Comparison of ENCODE assay signal across 1 cellular context in genomic region chr15:63601026-63601726, GRCh38.
TF ChIP-seq lines count a peak whose summit lies in the region.

No MANE protein-coding gene starts in this region.

TF ChIP-seq in HepG2, 621 proteins besides CTCF, POLR2A, EP300 and RAD21 (continued from another document and continues in another):
- no peak for TF ChIP-seq DZIP1 (CRISPR knock-in tag; IDR thresholded peaks at IDR 0.05)
- 0 out of 2 replicates have a peak, but pooled peaks have one; percentile 32 for TF ChIP-seq ZXDC (CRISPR knock-in tag; IDR thresholded peaks at IDR 0.05)
- TF ChIP-seq ZNF292 (CRISPR knock-in tag; IDR thresholded peaks at IDR 0.05; ENCODE audit: borderline replicate concordance, low read depth): no peak
- no peak for TF ChIP-seq ZBED4 (CRISPR knock-in tag; IDR thresholded peaks at IDR 0.05; ENCODE audit: borderline replicate concordance)
- TF ChIP-seq ZNF737 (CRISPR knock-in tag; IDR thresholded peaks at IDR 0.05; ENCODE audit: borderline replicate concordance): no peak
- TF ChIP-seq STAT5B (CRISPR knock-in tag; IDR thresholded peaks at IDR 0.05): no peak
- TF ChIP-seq HOXA9 (CRISPR knock-in tag; IDR thresholded peaks at IDR 0.05; ENCODE audit: borderline replicate concordance): 0 out of 2 replicates have a peak, but pooled peaks have one; percentile 2
- no peak for TF ChIP-seq TCF12 (IDR thresholded peaks at IDR 0.05)
- no peak for TF ChIP-seq TCF12 (CRISPR knock-in tag; IDR thresholded peaks at IDR 0.05)
- no peak for TF ChIP-seq CREB3 (CRISPR knock-in tag; IDR thresholded peaks at IDR 0.05)
- no peak for TF ChIP-seq ZNF639 (CRISPR knock-in tag; conservative IDR thresholded peaks at IDR 0.05)
- no peak; the same call in 1 of the 2 replicates for TF ChIP-seq NRL (CRISPR knock-in tag; IDR thresholded peaks at IDR 0.05; ENCODE audit: borderline replicate concordance)
- no peak for TF ChIP-seq GLI4 (CRISPR knock-in tag; IDR thresholded peaks at IDR 0.05; ENCODE audit: borderline replicate concordance)
- no peak for TF ChIP-seq ZMAT5 (CRISPR knock-in tag; IDR thresholded peaks at IDR 0.05; ENCODE audit: borderline replicate concordance, low read depth)
- TF ChIP-seq ZNF3 (CRISPR knock-in tag; IDR thresholded peaks at IDR 0.05): no peak
- no peak for TF ChIP-seq SMYD3 (CRISPR knock-in tag; IDR thresholded peaks at IDR 0.05)
- TF ChIP-seq ZNF484 (CRISPR knock-in tag; IDR thresholded peaks at IDR 0.05; ENCODE audit: borderline replicate concordance, low read depth): no peak
- TF ChIP-seq POLR2G (IDR thresholded peaks at IDR 0.05; ENCODE audit: low read depth, low read length): peak; percentile 83
- no peak for TF ChIP-seq ZNF652 (CRISPR knock-in tag; IDR thresholded peaks at IDR 0.05; ENCODE audit: borderline replicate concordance, low read depth)
- TF ChIP-seq MYNN (CRISPR knock-in tag; IDR thresholded peaks at IDR 0.05; ENCODE audit: low read depth): no peak
- TF ChIP-seq ZNF776 (CRISPR knock-in tag; IDR thresholded peaks at IDR 0.05): no peak; the same call in 1 of the 2 replicates
- TF ChIP-seq TBX3 (IDR thresholded peaks at IDR 0.05; ENCODE audit: borderline replicate concordance): no peak
- no peak for TF ChIP-seq ZNF331 (CRISPR knock-in tag; IDR thresholded peaks at IDR 0.05)
- no peak for TF ChIP-seq ELF1 (CRISPR knock-in tag; IDR thresholded peaks at IDR 0.05)
- TF ChIP-seq ZMYM4 (CRISPR knock-in tag; IDR thresholded peaks at IDR 0.05): peak; percentile 9; the same call in 1 of the 2 replicates
- no peak for TF ChIP-seq MBD4 (IDR thresholded peaks at IDR 0.05; ENCODE audit: borderline replicate concordance, low read length)
- peak; percentile 71 for TF ChIP-seq ZNF709 (CRISPR knock-in tag; IDR thresholded peaks at IDR 0.05)
- TF ChIP-seq KAT2B (IDR thresholded peaks at IDR 0.05; ENCODE audit: borderline replicate concordance, low read depth, low read length): no peak
- TF ChIP-seq HNF1B (CRISPR knock-in tag; IDR thresholded peaks at IDR 0.05): no peak
- TF ChIP-seq ATF5 (CRISPR knock-in tag; IDR thresholded peaks at IDR 0.05; ENCODE audit: low read depth): no peak
- TF ChIP-seq AFF4 (CRISPR knock-in tag; IDR thresholded peaks at IDR 0.05): no peak
- TF ChIP-seq ZBTB7A (CRISPR knock-in tag; IDR thresholded peaks at IDR 0.05): 0 out of 2 replicates have a peak, but pooled peaks have one; percentile 23
- no peak for TF ChIP-seq CHCHD3 (CRISPR knock-in tag; IDR thresholded peaks at IDR 0.05)
- TF ChIP-seq SKIL (CRISPR knock-in tag; IDR thresholded peaks at IDR 0.05; ENCODE audit: borderline replicate concordance): no peak
- no peak for TF ChIP-seq NFIC (IDR thresholded peaks at IDR 0.05; ENCODE audit: low read length)
- peak; percentile 49; the same call in 1 of the 2 replicates for TF ChIP-seq POLR2AphosphoS5 (IDR thresholded peaks at IDR 0.05; ENCODE audit: low read depth, low read length)
- TF ChIP-seq FOXJ3 (CRISPR knock-in tag; IDR thresholded peaks at IDR 0.05; ENCODE audit: borderline replicate concordance): no peak
- TF ChIP-seq REL (CRISPR knock-in tag; conservative IDR thresholded peaks at IDR 0.05): no peak
